13 cellular contexts compared by ENCODE assay signal in genomic region chr11:46300270-46300669, GRCh38. TPM values are rescaled to one million over a fixed set of nuclear protein-coding genes. Genes with fewer than 3 reads are reported as not detected.
"Had no signal": no experiment of that assay in that cellular context is flagged by ENCODE, and none has a peak within 500 bp of the region (broad histone marks: within the 10 kb centered on the region; RNA-seq: fewer than 3 reads in every experiment).

No MANE protein-coding gene starts in this region.

- H3K4me3 ChIP-seq: coronary artery, gastrocnemius medialis, left ventricle myocardium inferior, sigmoid colon, tibial artery had no signal

- H3K9me3 ChIP-seq: gastrocnemius medialis, left ventricle myocardium inferior, sigmoid colon, tibial artery had no signal

- H3K36me3 ChIP-seq: gastrocnemius medialis, sigmoid colon, tibial artery had no signal

- H3K9me3 Mint-ChIP-seq: nephron had no signal

- H3K27ac ChIP-seq: gastrocnemius medialis, left ventricle myocardium inferior, tibial artery had no signal

- H3K4me3 Mint-ChIP-seq: nephron had no signal

- H3K27me3 ChIP-seq: gastrocnemius medialis, sigmoid colon had no signal

- ATAC-seq: gastrocnemius medialis had no signal

- FAIRE-seq: keratinocyte had no signal

- DNase-seq: activated CD4-positive, alpha-beta T cell treated with anti-CD3 and anti-CD28 coated beads, Interleukin-2, amount 50 U/mL, for 1 hour; activated naive CD4-positive, alpha-beta T cell treated with Interleukin-2 at 50 U/mL for 16 hours; central memory CD4-positive, alpha-beta T cell; effector CD4-positive, alpha-beta T cell; gastrocnemius medialis; left ventricle myocardium inferior; mesendoderm; sigmoid colon; tibial artery had no signal

RNA-seq across cellular contexts. Expression of gene CREB3L1, which starts 22.8 kb away (rescaled TPM):
- total RNA-seq: T-helper 1 cell treated with Interleukin-12 subunit alpha and Interleukin-12 subunit beta and Interleukin-4 antibody, amounts not matched to agents 30 ng/mL and 1 ng/mL, for 36 hours had no signal
- polyA plus RNA-seq: keratinocyte had no signal
